In genomic region chr1:147600119-147601111, GRCh38 we compare ENCODE assay signal across 1 cellular context.
A peak's percentile ranks its signal among the peaks of the same experiment; 100 is the strongest.
TF ChIP-seq lines count a peak whose summit lies in the region.

No MANE protein-coding gene starts in this region.

TF ChIP-seq in GM12878, 131 proteins besides CTCF, POLR2A, EP300 and RAD21 (continued from another document):
- no peak for TF ChIP-seq MLLT1 (IDR thresholded peaks at IDR 0.05)
- TF ChIP-seq IKZF1 (conservative IDR thresholded peaks at IDR 0.05) = peak; percentile 13; the same call in 1 of the 2 replicates
